Comparison of ENCODE assay signal across 18 cellular contexts in genomic region chr15:96355561-96356129, GRCh38. TPM values are rescaled to one million over a fixed set of nuclear protein-coding genes. Genes with fewer than 3 reads are reported as not detected.
A peak's percentile ranks its signal among the peaks of the same experiment; 100 is the strongest.
DNase-seq lines count a peak whose midpoint lies in the region; ATAC-seq, FAIRE-seq and TF ChIP-seq lines count a peak whose summit lies in the region.
"Had no signal": no experiment of that assay in that cellular context is flagged by ENCODE, and none has a peak within 500 bp of the region (broad histone marks: within the 10 kb centered on the region; RNA-seq: fewer than 3 reads in every experiment).

No MANE protein-coding gene starts in this region.

- peaks cover 62% of the 10 kb centered on the region for H3K27me3 Mint-ChIP-seq in activated CD8-positive, alpha-beta T cell treated with anti-CD3 and anti-CD28 coated beads for 36 hours

- TF ChIP-seq RAD21 in HepG2 (CRISPR knock-in tag; IDR thresholded peaks at IDR 0.05) = no peak

- no peaks in the 10 kb centered on the region for H3K27me3 ChIP-seq in GM23248 (replicated peaks; ENCODE audit: insufficient read depth)
- H3K27me3 ChIP-seq in brain microvascular endothelial cell (replicated peaks) = no peaks in the 10 kb centered on the region
- H3K27me3 ChIP-seq in HepG2 (ENCODE audit: control insufficient read depth in 1 of 2, insufficient read depth in 2 of 2, low read length in 2 of 2) = no peaks in the 10 kb centered on the region; a peak in 1 of 5 replicates
- peaks cover 0 to 100% (median 67%) of the 10 kb centered on the region in 7 donors for H3K27me3 ChIP-seq in spleen (replicated peaks in 1 of 7)

- H3K4me3 Mint-ChIP-seq in activated CD8-positive, alpha-beta T cell treated with anti-CD3 and anti-CD28 coated beads for 36 hours = no peak overlapping the region
- H3K4me3 Mint-ChIP-seq: activated CD4-positive, alpha-beta T cell treated with anti-CD3 and anti-CD28 coated beads for 36 hours had no signal

- no peaks in the 10 kb centered on the region for H4K20me1 ChIP-seq in GM23248 (ENCODE audit: insufficient read depth)
- no peaks in the 10 kb centered on the region for H4K20me1 ChIP-seq in HepG2 (ENCODE audit: insufficient read depth, low read length)

- H3K36me3 Mint-ChIP-seq in activated CD8-positive, alpha-beta T cell treated with anti-CD3 and anti-CD28 coated beads for 36 hours (ENCODE audit: low read depth) = no peaks in the 10 kb centered on the region

- FAIRE-seq in HepG2 (lab: Jason Lieb, UNC) (no peak), HTR-8/SVneo (lab: Jason Lieb, UNC) (no peak)
- FAIRE-seq: GM12892 had no signal

- H3K9me2 ChIP-seq in GM23248 (ENCODE audit: insufficient read depth) = no peaks in the 10 kb centered on the region

- H3K4me3 ChIP-seq in GM23248 (peak overlapping the region; percentile 80; the same call in 1 of the 2 replicates), brain microvascular endothelial cell (ENCODE audit: low read depth, low read length) (peak overlapping the region; percentile 5), HepG2 (replicated peaks in 1 of 3; ENCODE audit: insufficient read depth in 1 of 3, low read depth in 2 of 3, low read length in 3 of 3) (no peak overlapping the region; a peak in 1 of 6 replicates), spleen (peak overlapping the region in 5 of 8 donors; percentile 36 to 84 (median 57))

- CTCF ChIA-PET in HepG2 (lab: Yijun Ruan, JAX; ENCODE audit: low intra/inter-chr PET ratio, low total read pairs) = interaction anchor here (1.8 kb wide), 1 partner anchor 28 kb away, joined by 10 read pairs; no protein-coding TSS in a partner anchor
- CTCF ChIA-PET in activated CD8-positive, alpha-beta T cell treated with anti-CD3 and anti-CD28 coated beads for 36 hours (lab: Charles Lee) = interaction anchor here (1.2 to 1.5 kb wide), 2 partner anchors 14 to 28 kb away, joined by 3 to 4 read pairs; no protein-coding TSS in a partner anchor

- no peak overlapping the region for H3K27ac Mint-ChIP-seq in activated CD8-positive, alpha-beta T cell treated with anti-CD3 and anti-CD28 coated beads for 36 hours
- H3K27ac Mint-ChIP-seq: activated CD4-positive, alpha-beta T cell treated with anti-CD3 and anti-CD28 coated beads for 36 hours; T-helper 17 cell had no signal

- no peak for TF ChIP-seq POLR2A in HepG2 (IDR thresholded peaks at IDR 0.05; ENCODE audit: insufficient read depth in 1 of 2, low read depth in 2 of 2, low read length in 2 of 2)
- no peak for TF ChIP-seq POLR2A in spleen (IDR thresholded peaks at IDR 0.05)

- TF ChIP-seq CTCF in brain microvascular endothelial cell (IDR thresholded peaks at IDR 0.05; ENCODE audit: low read depth, low read length, missing control alignments) (no peak), HepG2 (CRISPR knock-in tag; IDR thresholded peaks at IDR 0.05) (no peak), spleen (IDR thresholded peaks at IDR 0.05 in 8 of 11, conservative IDR thresholded peaks at IDR 0.05 in 3 of 11) (no peak)
- TF ChIP-seq CTCF in activated CD8-positive, alpha-beta T cell treated with anti-CD3 and anti-CD28 coated beads for 36 hours (IDR thresholded peaks at IDR 0.05) = no peak

- H2AFZ ChIP-seq in GM23248 (no peak overlapping the region), HepG2 (ENCODE audit: low read length) (peak overlapping the region; percentile 18)

- H3K9me3 ChIP-seq in GM23248 (ENCODE audit: low read depth) = no peaks in the 10 kb centered on the region
- H3K9me3 ChIP-seq in HepG2 (ENCODE audit: low read length) = no peaks in the 10 kb centered on the region
- H3K9me3 ChIP-seq in spleen = peaks cover 0 to 3% (median 0%) of the 10 kb centered on the region in 8 donors
- H3K9me3 ChIP-seq: BE2C had no signal

- intact Hi-C loops in HepG2 (cut with micrococcal nuclease; ENCODE audit: unreplicated experiment) (loop anchor here (2.0 to 10.0 kb wide), 4 partner anchors 17 to 882 kb away; no protein-coding TSS in a partner anchor), spleen (cut with DNase I; ENCODE audit: low total_unique reads) (loop anchor here (10.0 kb wide), 1 partner anchor 879 kb away; no protein-coding TSS in a partner anchor)
- intact Hi-C loops in activated CD8-positive, alpha-beta T cell treated with anti-CD3 and anti-CD28 coated beads for 36 hours (cut with micrococcal nuclease) = no loop called here

- H3K4me1 ChIP-seq in GM23248 (ENCODE audit: insufficient read depth) = peaks cover 23% of the 10 kb centered on the region; the same call in 1 of the 2 replicates
- peaks cover 26% of the 10 kb centered on the region for H3K4me1 ChIP-seq in HepG2 (ENCODE audit: insufficient read depth, low read length)
- H3K4me1 ChIP-seq in spleen = peaks cover 9 to 97% (median 57%) of the 10 kb centered on the region in 6 donors
- H3K4me1 ChIP-seq: BE2C had no signal

- in situ Hi-C loops in GM23248 (cut with MboI) (loop anchor here (25.0 kb wide), 2 partner anchors 882 to 1693 kb away; no protein-coding TSS in a partner anchor), brain microvascular endothelial cell (cut with HindIII; ENCODE audit: low pct_ligation_motif_present, low sequenced_read_pairs) (no loop called here), HepG2 (cut with HindIII; ENCODE audit: extremely low pct_ligation_motif_present, low pct_unique_long_range_greater_than_20kb) (loop anchor here (25.0 kb wide), 1 partner anchor 1407 kb away; no protein-coding TSS in a partner anchor)

- H3K79me2 ChIP-seq in GM23248 (ENCODE audit: insufficient read depth) = peaks cover 36% of the 10 kb centered on the region
- no peaks in the 10 kb centered on the region for H3K79me2 ChIP-seq in HepG2 (ENCODE audit: insufficient read depth, low read length)

- 80% methylated on average over 7 of the region's 7 CpGs for WGBS in GM23248 (ENCODE audit: low coverage in 1 of 2, low lambda C conversion rate in 2 of 2, missing lambda C conversion rate in 2 of 2), 2 experiments
- 71% methylated on average over 7 of the region's 7 CpGs for WGBS in HepG2 (ENCODE audit: low lambda C conversion rate)
- 17 to 36% (median 21%) methylated on average over 7 of the region's 7 CpGs for whole genome bisulfite sequencing in spleen, 5 donors

- H3K36me3 ChIP-seq in GM23248 (ENCODE audit: low read depth) (no peaks in the 10 kb centered on the region), brain microvascular endothelial cell (replicated peaks) (peaks cover 5% of the 10 kb centered on the region), HepG2 (replicated peaks in 1 of 2; ENCODE audit: control insufficient read depth in 1 of 2, insufficient read depth in 2 of 2, low read length in 2 of 2) (no peaks in the 10 kb centered on the region), spleen (no peaks in the 10 kb centered on the region)
- H3K36me3 ChIP-seq: BE2C had no signal

- H3K9ac ChIP-seq in GM23248 (peak overlapping the region; percentile 84; the same call in 1 of the 2 replicates), HepG2 (ENCODE audit: insufficient read depth, low read depth, low read length) (no peak overlapping the region)

- peak overlapping the region; percentile 79 for H3K4me2 ChIP-seq in GM23248 (ENCODE audit: unreplicated experiment)
- peak overlapping the region; percentile 81 for H3K4me2 ChIP-seq in HepG2 (ENCODE audit: low read depth, low read length)

- peaks cover 19% of the 10 kb centered on the region for H3K4me1 Mint-ChIP-seq in activated CD8-positive, alpha-beta T cell treated with anti-CD3 and anti-CD28 coated beads for 36 hours (ENCODE audit: low read depth)

- no TSS peak for BruUV-seq in HepG2 (replicated peaks; lab: Mats Ljungman, UMichigan)

- DNase-seq in GM23248 = no peak
- DNase-seq in brain microvascular endothelial cell = no peak
- DNase-seq in HepG2 (ENCODE audit: low spot score) = no peak
- no peak for DNase-seq in spleen
- no peak for DNase-seq in NCI-H1417 treated with DMSO at 0.1 percent for 48 hours (lab: John Stamatoyannopoulos, UW)
- no peak for DNase-seq in activated CD8-positive, alpha-beta T cell treated with anti-CD3 and anti-CD28 coated beads for 36 hours
- no peak for DNase-seq in CD1c-positive myeloid dendritic cell (ENCODE audit: extremely low spot score)
- no peak for DNase-seq in HTR-8/SVneo (ENCODE audit: insufficient read length, low spot score)
- DNase-seq: activated CD4-positive, alpha-beta T cell treated with anti-CD3 and anti-CD28 coated beads for 36 hours; activated T-cell treated with anti-CD3 and anti-CD28 coated beads, Interleukin-2, amount 50 U/mL, for 4 hours; BE2C; effector CD8-positive, alpha-beta T cell; NCI-H2081; NCI-H774; stimulated activated CD4-positive, alpha-beta T cell treated with anti-CD3 and anti-CD28 coated beads, Interleukin-2, amount 100 ng/mL, for 48 hours; T-helper 17 cell had no signal

- peaks cover 21% of the 10 kb centered on the region for H3F3A ChIP-seq in GM23248 (ENCODE audit: insufficient read depth)

- H3K9me3 Mint-ChIP-seq in activated CD8-positive, alpha-beta T cell treated with anti-CD3 and anti-CD28 coated beads for 36 hours = no peaks in the 10 kb centered on the region
- H3K9me3 Mint-ChIP-seq: activated T-cell treated with anti-CD3 and anti-CD28 coated beads, Interleukin-2, amount 50 U/mL, for 4 hours had no signal

- TF ChIP-seq EP300 in HepG2 (IDR thresholded peaks at IDR 0.05; ENCODE audit: low read depth in 2 of 2, low read length in 2 of 2) = no peak
- TF ChIP-seq EP300 in HepG2 (CRISPR knock-in tag; IDR thresholded peaks at IDR 0.05; ENCODE audit: borderline replicate concordance) = no peak

- POLR2A ChIA-PET in HepG2 (lab: Yijun Ruan, JAX) = interaction anchor here (2.1 to 4.0 kb wide), 2 partner anchors 17 to 24 kb away, joined by 8 to 23 read pairs; partner anchors contain the start of gene NR2F2
- POLR2A ChIA-PET in activated CD8-positive, alpha-beta T cell treated with anti-CD3 and anti-CD28 coated beads for 36 hours (lab: Charles Lee) = no interaction called here

- no peak for ATAC-seq in HepG2
- ATAC-seq in activated CD8-positive, alpha-beta T cell treated with anti-CD3 and anti-CD28 coated beads for 36 hours = no peak
- ATAC-seq: activated CD4-positive, alpha-beta T cell treated with anti-CD3 and anti-CD28 coated beads for 36 hours; activated T-cell treated with anti-CD3 and anti-CD28 coated beads, Interleukin-2, amount 50 U/mL, for 4 hours; T-helper 17 cell had no signal

- no peak overlapping the region for H3K27ac ChIP-seq in GM23248
- no peak overlapping the region for H3K27ac ChIP-seq in brain microvascular endothelial cell
- H3K27ac ChIP-seq in HepG2 (ENCODE audit: extremely low read length, insufficient read depth, low read length) = no peak overlapping the region
- peak overlapping the region; percentile 21 to 93 (median 90) for H3K27ac ChIP-seq in spleen
- H3K27ac ChIP-seq: RWPE1 had no signal

RNA-seq across cellular contexts. Expression of gene NR2F2, which starts 25.1 kb away (rescaled TPM):
- 5.9 and 7.3 TPM in 2 replicates for total RNA-seq in GM23248 (2014; rRNA removed; shearing (Covaris generic))
- polyA plus RNA-seq in GM23248 (2016; fragmentation: Nextera tagmentation; extraction: Ambion mirVana) (23.8 and 25.1 TPM in 2 replicates), HepG2 (2011; rRNA removed) (4.0 and 4.7 TPM in 2 replicates), spleen (10 to 100 TPM; 18.6 to 39.4 (median 23.7) TPM)
- total RNA-seq in HepG2 (2016; rRNA removed; fragmentation: Illumina TruSeq; extraction: Trizol) (3.5 and 5.0 TPM in 2 replicates), spleen (100 to 1,000 TPM in 6 of 7 donors, 10 to 100 TPM in 1; 87.1 to 256 (median 121) TPM)
- 0.61 and 0.79 TPM in 2 replicates for total RNA-seq in HepG2 (2016; cell fraction: cytosol; rRNA removed; fragmentation: Illumina TruSeq; extraction: Trizol; ENCODE audit: low read depth)
- 3.8 and 4.3 TPM in 2 replicates for total RNA-seq in HepG2 (2016; cell fraction: insoluble cytoplasmic fraction; rRNA removed; fragmentation: Illumina TruSeq; extraction: Trizol)
- total RNA-seq in HepG2 (2016; cell fraction: membrane; rRNA removed; fragmentation: Illumina TruSeq; extraction: Trizol) = 2.4 and 2.8 TPM in 2 replicates
- total RNA-seq in HepG2 (2016; cell fraction: nucleus; rRNA removed; fragmentation: Illumina TruSeq; extraction: Trizol) = 8.2 and 8.4 TPM in 2 replicates
- polyA plus RNA-seq in HepG2 (2011; cell fraction: cytosol; rRNA removed) = 3.5 and 3.6 TPM in 2 replicates
- 13.5 and 15.0 TPM in 2 replicates for polyA plus RNA-seq in HepG2 (2011; cell fraction: nucleus; rRNA removed)
- polyA plus RNA-seq in HepG2 (2012) = 20.1 and 28.6 TPM in 2 replicates
- 0.70 TPM in 2 replicates for polyA plus RNA-seq in HepG2 (2016; cell fraction: cytosol; fragmentation: Illumina TruSeq; extraction: Trizol; ENCODE audit: low read depth)
- polyA plus RNA-seq in HepG2 (2016; cell fraction: insoluble cytoplasmic fraction; fragmentation: Illumina TruSeq; extraction: Trizol; ENCODE audit: low read depth) = 14.4 and 16.5 TPM in 2 replicates
- 3.3 and 3.6 TPM in 2 replicates for polyA plus RNA-seq in HepG2 (2016; cell fraction: membrane; fragmentation: Illumina TruSeq; extraction: Trizol; ENCODE audit: low read depth)
- 27.1 and 27.3 TPM in 2 replicates for polyA plus RNA-seq in HepG2 (2016; cell fraction: nucleus; fragmentation: Illumina TruSeq; extraction: Trizol; ENCODE audit: insufficient read depth, low read depth)
- 15.2 and 51.3 TPM in 2 replicates for polyA minus RNA-seq in HepG2 (2011; rRNA and poly(A)+ RNA removed; ENCODE audit: low replicate concordance)
- polyA minus RNA-seq in HepG2 (2011; cell fraction: cytosol; rRNA and poly(A)+ RNA removed) = 6.7 and 11.9 TPM in 2 replicates
- polyA minus RNA-seq in HepG2 (2011; cell fraction: nucleus; rRNA and poly(A)+ RNA removed) = 11.7 and 14.2 TPM in 2 replicates
- not detected for total RNA-seq in activated CD8-positive, alpha-beta T cell treated with anti-CD3 and anti-CD28 coated beads for 36 hours
- total RNA-seq: activated CD4-positive, alpha-beta T cell treated with anti-CD3 and anti-CD28 coated beads for 36 hours; T-helper 17 cell had no signal

Comparison
In these comparisons a context has a peak if more than half of its experiments do, and no peak if none do; other contexts are left out.
1. H3K27ac ChIP-seq: peak in spleen (8 of 8); none in GM23248 (single experiment), brain microvascular endothelial cell (single experiment) and HepG2 (single experiment).
2. H3K4me3 ChIP-seq: peak in GM23248 (single experiment), brain microvascular endothelial cell (single experiment) and spleen (5 of 8); none in HepG2 (0 of 3).
3. RNA of gene NR2F2, which starts 25.1 kb away (total RNA-seq): 87.1 to 256 TPM in spleen; 5.9 to 7.3 TPM in GM23248, 0.61 to 8.4 TPM in HepG2 and not detected in activated CD8-positive, alpha-beta T cell treated with anti-CD3 and anti-CD28 coated beads for 36 hours; every median in the first group is over 4 times any median in the second.